ENCODE assay signal across 20 cellular contexts in genomic region chr7:20513897-20514296, GRCh38.
"Had no signal": no experiment of that assay in that cellular context is flagged by ENCODE, and none has a peak within 500 bp of the region (broad histone marks: within the 10 kb centered on the region; RNA-seq: fewer than 3 reads in every experiment).

No MANE protein-coding gene starts in this region.

- ATAC-seq: gastrocnemius medialis; heart right ventricle; lower lobe of right lung; natural killer cell treated with Interleukin-12 subunit alpha and Interleukin-12 subunit beta and Interleukin-15 and Interleukin-18, amount 100 ng/mL, for 72 hours; right cardiac atrium; stimulated activated naive CD8-positive, alpha-beta T cell treated with anti-CD3 and anti-CD28 coated beads, Interleukin-15, Interleukin-2, amounts not matched to agents 100 U/mL and 50 U/mL, for 24 hours had no signal

- H3K27me3 ChIP-seq: dorsolateral prefrontal cortex, esophagus muscularis mucosa, gastrocnemius medialis, heart right ventricle, pancreas, suprapubic skin, thyroid gland had no signal

- H3K9me3 ChIP-seq: esophagus muscularis mucosa, gastrocnemius medialis, left ventricle myocardium inferior, lower lobe of right lung, pancreas, suprapubic skin, thyroid gland had no signal

- FAIRE-seq: urothelium cell line had no signal

- H3K36me3 ChIP-seq: esophagus muscularis mucosa, gastrocnemius medialis, heart right ventricle, left ventricle myocardium inferior, lower lobe of right lung, pancreas, suprapubic skin, thyroid gland had no signal

- DNase-seq: effector CD8-positive, alpha-beta T cell; gastrocnemius medialis; lower lobe of right lung; occipital lobe; stimulated activated CD4-positive, alpha-beta T cell treated with anti-CD3 and anti-CD28 coated beads, Interleukin-2, amount 100 ng/mL, for 48 hours; stimulated activated naive CD8-positive, alpha-beta T cell treated with anti-CD3 and anti-CD28 coated beads, Interleukin-15, Interleukin-2, amounts not matched to agents 100 U/mL and 50 U/mL, for 24 hours had no signal

- H3K27ac Mint-ChIP-seq: natural killer cell treated with Interleukin-12 subunit alpha and Interleukin-12 subunit beta and Interleukin-15 and Interleukin-18, amount 100 ng/mL, for 72 hours; progenitor cell of endocrine pancreas; type B pancreatic cell had no signal

- H3K27ac ChIP-seq: coronary artery, dorsolateral prefrontal cortex, epithelial cell of prostate, esophagus muscularis mucosa, gastrocnemius medialis, heart right ventricle, left ventricle myocardium inferior, lower lobe of right lung, pancreas, suprapubic skin, thyroid gland had no signal

- H3K4me1 ChIP-seq: gastrocnemius medialis, heart right ventricle, left ventricle myocardium inferior, lower lobe of right lung, pancreas, suprapubic skin, thyroid gland had no signal

- H3K9me3 Mint-ChIP-seq: type B pancreatic cell had no signal

- H3K27me3 Mint-ChIP-seq: natural killer cell treated with Interleukin-12 subunit alpha and Interleukin-12 subunit beta and Interleukin-15 and Interleukin-18, amount 100 ng/mL, for 72 hours; progenitor cell of endocrine pancreas had no signal

- H3K36me3 Mint-ChIP-seq: natural killer cell treated with Interleukin-12 subunit alpha and Interleukin-12 subunit beta and Interleukin-15 and Interleukin-18, amount 100 ng/mL, for 72 hours; type B pancreatic cell had no signal

- H3K4me3 Mint-ChIP-seq: natural killer cell treated with Interleukin-12 subunit alpha and Interleukin-12 subunit beta and Interleukin-15 and Interleukin-18, amount 100 ng/mL, for 72 hours had no signal

- H3K4me3 ChIP-seq: coronary artery, dorsolateral prefrontal cortex, esophagus muscularis mucosa, gastrocnemius medialis, heart right ventricle, left ventricle myocardium inferior, lower lobe of right lung, pancreas, suprapubic skin, thyroid gland had no signal
